23 cellular contexts compared by ENCODE assay signal in the genomic region with DNA sequence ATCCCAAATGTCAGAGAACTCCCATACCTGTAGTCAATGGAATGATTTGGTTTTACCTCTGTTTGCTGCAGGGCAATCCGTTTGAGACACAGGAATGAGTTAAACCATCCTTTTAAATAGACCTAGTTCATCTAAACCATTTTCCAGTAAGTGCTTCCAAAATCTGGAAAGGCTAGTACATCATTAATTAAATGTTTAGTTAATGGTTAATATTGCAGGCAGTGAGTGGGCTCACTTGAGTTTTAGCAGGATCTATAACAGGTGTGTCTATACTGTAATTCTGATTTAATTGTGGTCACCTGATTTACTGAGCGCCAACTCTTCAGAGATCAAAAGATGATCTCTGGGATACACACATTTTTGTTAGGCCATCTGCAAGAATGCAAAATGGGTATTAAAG.
A peak's percentile ranks its signal among the peaks of the same experiment; 100 is the strongest.
DNase-seq lines count a peak whose midpoint lies in the region; TF ChIP-seq lines count a peak whose summit lies in the region.
"Had no signal": no experiment of that assay in that cellular context is flagged by ENCODE, and none has a peak within 500 bp of the region (broad histone marks: within the 10 kb centered on the region; RNA-seq: fewer than 3 reads in every experiment).

No MANE protein-coding gene starts in this region.

- no peaks in the 10 kb centered on the region for H3K36me3 Mint-ChIP-seq in endodermal cell (ENCODE audit: low read depth)
- H3K36me3 Mint-ChIP-seq: CD14-positive monocyte; CD4-positive, alpha-beta memory T cell; CD4-positive, CD25-positive, alpha-beta regulatory T cell had no signal

- no peak overlapping the region for H3K4me3 Mint-ChIP-seq in endodermal cell
- H3K4me3 Mint-ChIP-seq: CD14-positive monocyte; CD4-positive, alpha-beta memory T cell; CD4-positive, CD25-positive, alpha-beta regulatory T cell had no signal

- H3K36me3 ChIP-seq in endodermal cell (ENCODE audit: control insufficient read depth, insufficient read depth, low read length), result no peaks in the 10 kb centered on the region

- DNase-seq in NCI-H82 (lab: John Stamatoyannopoulos, UW) (peak; percentile 16), NCI-H82 treated with DMSO at 0.1 percent for 48 hours (lab: John Stamatoyannopoulos, UW; ENCODE audit: unreplicated experiment) (no peak), endodermal cell (peak; percentile 0), kidney tubule cell (ENCODE audit: low spot score) (peak; percentile 20), renal cortical epithelial cell (ENCODE audit: low read depth) (peak; percentile 52), NCI-H226 (no peak), NCI-H2081 (lab: John Stamatoyannopoulos, UW) (no peak), NCI-H1417 treated with DMSO at 0.1 percent for 48 hours (lab: John Stamatoyannopoulos, UW) (no peak)
- DNase-seq: 8988T; BE2C; C1 segment of cervical spinal cord; CD4-positive, alpha-beta memory T cell; CD4-positive, CD25-positive, alpha-beta regulatory T cell; DMS 273 treated with DMSO at 0.1 percent for 48 hours; DMS153; DMS53; DMS79; DND-41; EL; GDM1 had no signal

- 86 to 100% methylated on average over 1 to 2 of the region's 2 CpGs for WGBS in endodermal cell (ENCODE audit: insufficient coverage in 1 of 2, insufficient read length in 1 of 2), 2 experiments

- H3K4me3 ChIP-seq in endodermal cell (ENCODE audit: low read length), result no peak overlapping the region
- H3K4me3 ChIP-seq: BLaER1, GM12878 had no signal

- no peaks in the 10 kb centered on the region for H3K9me3 ChIP-seq in endodermal cell (ENCODE audit: control insufficient read depth, low read length)
- H3K9me3 ChIP-seq: BE2C, BLaER1 had no signal

- no peak overlapping the region for H3K9ac ChIP-seq in endodermal cell (ENCODE audit: extremely low read depth, low read length, poor library complexity, severe bottlenecking)
- H3K9ac ChIP-seq: BLaER1 had no signal

- no peak for TF ChIP-seq CTCF in endodermal cell (conservative IDR thresholded peaks at IDR 0.05)

- H3K27ac Mint-ChIP-seq in endodermal cell, result no peak overlapping the region
- H3K27ac Mint-ChIP-seq: CD14-positive monocyte; CD4-positive, alpha-beta memory T cell; CD4-positive, CD25-positive, alpha-beta regulatory T cell had no signal

- no peak overlapping the region for H3K27ac ChIP-seq in endodermal cell (ENCODE audit: low read depth, low read length)
- H3K27ac ChIP-seq: BLaER1 had no signal

- peaks cover 2% of the 10 kb centered on the region for H3K9me3 Mint-ChIP-seq in endodermal cell

- H3K4me1 Mint-ChIP-seq in endodermal cell, result no peaks in the 10 kb centered on the region
- H3K4me1 Mint-ChIP-seq: CD14-positive monocyte; CD4-positive, alpha-beta memory T cell; CD4-positive, CD25-positive, alpha-beta regulatory T cell had no signal

- no peaks in the 10 kb centered on the region for H3K27me3 ChIP-seq in endodermal cell (ENCODE audit: control insufficient read depth, insufficient read depth, low read length, poor library complexity, severe bottlenecking)
- H3K27me3 ChIP-seq: BE2C, BLaER1 had no signal

- H3K27me3 Mint-ChIP-seq in endodermal cell (ENCODE audit: insufficient read depth), result no peaks in the 10 kb centered on the region
- H3K27me3 Mint-ChIP-seq: CD4-positive, CD25-positive, alpha-beta regulatory T cell had no signal

- peaks cover 3% of the 10 kb centered on the region for H3K4me1 ChIP-seq in endodermal cell (ENCODE audit: control insufficient read depth, insufficient read depth, low read length)
- H3K4me1 ChIP-seq: BE2C, BLaER1 had no signal

Comparison
In these comparisons a context has a peak if more than half of its experiments do, and no peak if none do; other contexts are left out.
1. DNase-seq: peak in NCI-H82 (single experiment), endodermal cell (single experiment), kidney tubule cell (single experiment) and renal cortical epithelial cell (single experiment); none in NCI-H82 treated with DMSO at 0.1 percent for 48 hours (single experiment), NCI-H226 (single experiment), NCI-H2081 (0 of 2) and NCI-H1417 treated with DMSO at 0.1 percent for 48 hours (single experiment).